ENCODE assay signal across 25 cellular contexts in genomic region chr20:40838516-40838915, GRCh38.
"Had no signal": no experiment of that assay in that cellular context is flagged by ENCODE, and none has a peak within 500 bp of the region (broad histone marks: within the 10 kb centered on the region; RNA-seq: fewer than 3 reads in every experiment).

No MANE protein-coding gene starts in this region.

- ATAC-seq: stimulated activated effector memory CD8-positive, alpha-beta T cell treated with anti-CD3 and anti-CD28 coated beads, Interleukin-12 subunit alpha, Interleukin-12 subunit beta, amount 100 ng/mL, for 72 hours; stimulated activated memory B cell treated with anti-CD40 and anti-IgM and Interleukin-4, amounts not matched to agents 10 μg/mL and 1 μg/mL and 100 μg/mL, for 72 hours; stimulated activated naive B cell treated with anti-CD40 and anti-IgM and Interleukin-4, amounts not matched to agents 10 μg/mL and 1 μg/mL and 100 μg/mL, for 72 hours; stimulated activated naive CD8-positive, alpha-beta T cell treated with anti-CD3 and anti-CD28 coated beads, Interleukin-15, amount 100 ng/mL, for 72 hours; stimulated activated naive CD8-positive, alpha-beta T cell treated with anti-CD3 and anti-CD28 coated beads, Interleukin-15, Interleukin-2, amounts not matched to agents 100 U/mL and 50 U/mL, for 24 hours; upper lobe of right lung had no signal

- H3K9me3 ChIP-seq: suprapubic skin, testis, thoracic aorta, thyroid gland, transverse colon, upper lobe of right lung, uterus, vagina had no signal

- H3K4me1 ChIP-seq: stomach, suprapubic skin, testis, thyroid gland, tibial artery, tibial nerve, transverse colon, upper lobe of left lung, upper lobe of right lung, uterus, vagina had no signal

- H3K36me3 ChIP-seq: stomach, suprapubic skin, thoracic aorta, thyroid gland, tibial artery, tibial nerve, transverse colon, upper lobe of left lung, upper lobe of right lung, uterus, vagina had no signal

- H3K4me3 ChIP-seq: stomach, suprapubic skin, testis, thoracic aorta, thyroid gland, tibial artery, tibial nerve, transverse colon, upper lobe of left lung, upper lobe of right lung, uterus, vagina had no signal

- DNase-seq: stimulated activated CD4-positive, alpha-beta T cell treated with anti-CD3 and anti-CD28 coated beads, Interleukin-2, amount 100 ng/mL, for 48 hours; stimulated activated CD4-positive, alpha-beta T cell treated with anti-CD3 and anti-CD28 coated beads, Interleukin-4, amount 100 ng/mL, for 1 hour; stimulated activated CD4-positive, alpha-beta T cell treated with anti-CD3 and anti-CD28 coated beads, Interleukin-4, amount 100 ng/mL, for 24 hours; stimulated activated CD4-positive, alpha-beta T cell treated with anti-CD3 and anti-CD28 coated beads, Interleukin-4, amount 100 ng/mL, for 4 hours; stimulated activated CD8-positive, alpha-beta memory T cell treated with anti-CD3 and anti-CD28 coated beads, Interleukin-4, amount 100 ng/mL, for 48 hours; stimulated activated naive B cell treated with anti-CD40 and anti-IgM and Interleukin-4, amounts not matched to agents 10 μg/mL and 1 μg/mL and 100 μg/mL, for 72 hours; stimulated activated naive CD4-positive, alpha-beta T cell; stimulated activated naive CD4-positive, alpha-beta T cell treated with Interleukin-2 at 50 U/mL for 16 hours; stimulated activated naive CD8-positive, alpha-beta T cell treated with anti-CD3 and anti-CD28 coated beads, Interleukin-15, amount 100 ng/mL, for 72 hours; stimulated activated naive CD8-positive, alpha-beta T cell treated with anti-CD3 and anti-CD28 coated beads, Interleukin-15, Interleukin-2, amounts not matched to agents 100 U/mL and 50 U/mL, for 24 hours; stomach; substantia nigra; testis; thyroid gland; tibial artery; transverse colon; upper lobe of left lung; upper lobe of right lung; uterus had no signal
